Comparison of ENCODE assay signal across 10 cellular contexts in genomic region chr6:158018851-158019361, GRCh38. TPM values are rescaled to one million over a fixed set of nuclear protein-coding genes. Genes with fewer than 3 reads are reported as not detected.
DNase-seq lines count a peak whose midpoint lies in the region; ATAC-seq and TF ChIP-seq lines count a peak whose summit lies in the region.
"Had no signal": no experiment of that assay in that cellular context is flagged by ENCODE, and none has a peak within 500 bp of the region (broad histone marks: within the 10 kb centered on the region; RNA-seq: fewer than 3 reads in every experiment).

No MANE protein-coding gene starts in this region.

- peaks cover 6% of the 10 kb centered on the region for H3K4me1 ChIP-seq in thymus (ENCODE audit: control insufficient read depth, insufficient read depth, low read length)
- H3K4me1 ChIP-seq: HAP-1 had no signal

- no peaks in the 10 kb centered on the region for H3K9me3 ChIP-seq in thymus (ENCODE audit: control insufficient read depth)
- H3K9me3 ChIP-seq: HAP-1 had no signal

- peak overlapping the region; percentile 22 for H3K27ac ChIP-seq in thymus (ENCODE audit: low read depth)

- 93% methylated on average over 15 of the region's 15 CpGs for WGBS in thymus

- H3K27me3 ChIP-seq in thymus (ENCODE audit: control insufficient read depth, insufficient read depth), result no peaks in the 10 kb centered on the region

- peaks cover 22% of the 10 kb centered on the region for H3K36me3 ChIP-seq in thymus (ENCODE audit: control insufficient read depth, insufficient read depth)

- no peaks in the 10 kb centered on the region for H3K9me3 Mint-ChIP-seq in brain
- H3K9me3 Mint-ChIP-seq: naive thymus-derived CD4-positive, alpha-beta T cell had no signal

- H3K36me3 Mint-ChIP-seq in brain, result no peaks in the 10 kb centered on the region

- H3K27ac Mint-ChIP-seq in brain, result peak overlapping the region in 3 of 5 experiments; percentile 72 to 94 (median 79)

- peaks cover 45% of the 10 kb centered on the region for H3K4me1 Mint-ChIP-seq in brain

- ATAC-seq in sciatic nerve, result no peak
- ATAC-seq in GM21786 (IDR thresholded peaks at IDR 0.05; ENCODE audit: unreplicated experiment), result no peak
- ATAC-seq: naive thymus-derived CD4-positive, alpha-beta T cell had no signal

- H3K4me3 Mint-ChIP-seq in brain, result peak overlapping the region in 1 of 5 experiments; percentile 12
- H3K4me3 Mint-ChIP-seq: naive thymus-derived CD4-positive, alpha-beta T cell had no signal

- H3K27me3 Mint-ChIP-seq in brain, result peaks cover 8% of the 10 kb centered on the region
- H3K27me3 Mint-ChIP-seq: naive thymus-derived CD4-positive, alpha-beta T cell had no signal

- peak; percentile 51 for DNase-seq in activated effector memory CD4-positive, alpha-beta T cell treated with anti-CD3 and anti-CD28 coated beads, Interleukin-2, amount 50 U/mL, for 16 hours
- no peak for DNase-seq in activated effector memory CD4-positive, alpha-beta T cell treated with Interleukin-2 at 50 U/mL for 16 hours
- DNase-seq in hepatic stellate cell (ENCODE audit: low spot score) (peak; percentile 75), sciatic nerve (ENCODE audit: low spot score) (no peak)
- DNase-seq in stimulated activated CD4-positive, alpha-beta T cell treated with anti-CD3 and anti-CD28 coated beads, Interleukin-4, amount 100 ng/mL, for 1 hour, result no peak
- DNase-seq: naive thymus-derived CD4-positive, alpha-beta T cell had no signal

- intact Hi-C loops in sciatic nerve (cut with DNase I), result no loop called here

- no peak overlapping the region for H3K4me3 ChIP-seq in thymus (ENCODE audit: low read length)
- H3K4me3 ChIP-seq: HAP-1 had no signal

- TF ChIP-seq CTCF in brain (conservative IDR thresholded peaks at IDR 0.05), result no peak

RNA-seq across cellular contexts. Expression of gene SYNJ2, which starts 37.2 kb away (rescaled TPM):
- polyA plus RNA-seq in brain (ENCODE audit: insufficient read depth, low read depth, low replicate concordance) (17.9 TPM), thymus (8.2 TPM)
- 22.5 TPM for total RNA-seq in sciatic nerve

Comparison
In these comparisons a context has a peak if more than half of its experiments do, and no peak if none do; other contexts are left out.
1. DNase-seq: peak in activated effector memory CD4-positive, alpha-beta T cell treated with anti-CD3 and anti-CD28 coated beads, Interleukin-2, amount 50 U/mL, for 16 hours (single experiment) and hepatic stellate cell (single experiment); none in activated effector memory CD4-positive, alpha-beta T cell treated with Interleukin-2 at 50 U/mL for 16 hours (single experiment), sciatic nerve (single experiment) and stimulated activated CD4-positive, alpha-beta T cell treated with anti-CD3 and anti-CD28 coated beads, Interleukin-4, amount 100 ng/mL, for 1 hour (single experiment).